25 cellular contexts compared by ENCODE assay signal in the genomic region with DNA sequence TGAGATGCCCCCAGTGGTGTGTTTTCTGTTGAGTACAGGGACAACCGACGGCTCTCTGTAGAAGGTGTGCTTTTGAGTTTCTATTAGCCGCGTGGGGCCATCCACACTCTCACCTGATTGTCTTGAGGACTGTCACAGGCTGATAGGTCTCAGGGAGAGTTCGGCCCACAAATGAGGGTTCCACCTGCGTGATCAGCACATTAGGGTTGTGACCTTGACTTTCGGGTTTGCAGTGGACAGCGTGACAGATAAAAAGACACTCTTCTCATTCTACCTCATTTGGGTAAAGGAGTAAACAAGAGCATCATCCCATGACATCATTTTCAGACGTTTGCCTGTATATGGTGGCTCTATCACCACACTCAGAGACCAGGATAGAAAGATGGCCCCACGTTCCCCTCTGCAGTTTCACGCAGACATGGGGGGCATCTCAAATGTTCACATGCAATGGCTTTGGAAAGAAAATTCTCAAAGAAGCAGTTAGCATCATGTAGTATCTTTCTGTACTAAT.
"Had no signal": no experiment of that assay in that cellular context is flagged by ENCODE, and none has a peak within 500 bp of the region (broad histone marks: within the 10 kb centered on the region; RNA-seq: fewer than 3 reads in every experiment).

No MANE protein-coding gene starts in this region.

- H3K9me3 ChIP-seq: gastroesophageal sphincter, lower lobe of right lung, upper lobe of left lung, vagina had no signal

- ATAC-seq: activated CD8-positive, alpha-beta memory T cell treated with anti-CD3 and anti-CD28 coated beads, Interleukin-2, amount 10 ng/mL, durations not matched to agents 7 days and 5 days; activated CD8-positive, alpha-beta T cell treated with anti-CD3 and anti-CD28 coated beads, Interleukin-2, amount 10 ng/mL, durations not matched to agents 7 days and 5 days; activated naive CD8-positive, alpha-beta T cell treated with anti-CD3 and anti-CD28 coated beads, Interleukin-2, amount 50 U/mL, for 24 hours; gastroesophageal sphincter; lower lobe of right lung; natural killer cell treated with Interleukin-12 subunit alpha and Interleukin-12 subunit beta and Interleukin-15 and Interleukin-18, amount 100 ng/mL, for 72 hours; sciatic nerve; stimulated activated effector memory CD8-positive, alpha-beta T cell treated with anti-CD3 and anti-CD28 coated beads, Interleukin-12 subunit alpha, Interleukin-12 subunit beta, amount 100 ng/mL, for 72 hours; stimulated activated naive CD8-positive, alpha-beta T cell treated with anti-CD3 and anti-CD28 coated beads, Interleukin-15, amount 100 ng/mL, for 72 hours; WTC11 had no signal

- H3K36me3 ChIP-seq: gastroesophageal sphincter, lower lobe of right lung, upper lobe of left lung, vagina had no signal

- H3K27me3 ChIP-seq: gastroesophageal sphincter, upper lobe of left lung, vagina had no signal

- H3K4me1 ChIP-seq: vagina had no signal

- H3K4me3 ChIP-seq: gastroesophageal sphincter, lower lobe of right lung, skin epidermis, upper lobe of left lung, vagina had no signal

- H3K27ac ChIP-seq: gastroesophageal sphincter, lower lobe of right lung, skin epidermis, upper lobe of left lung, vagina had no signal

- DNase-seq: activated CD8-positive, alpha-beta memory T cell treated with anti-CD3 and anti-CD28 coated beads, Interleukin-2, amount 10 ng/mL, durations not matched to agents 7 days and 5 days; activated CD8-positive, alpha-beta T cell treated with anti-CD3 and anti-CD28 coated beads, Interleukin-2, amount 10 ng/mL, durations not matched to agents 7 days and 5 days; activated naive CD8-positive, alpha-beta T cell treated with anti-CD3 and anti-CD28 coated beads, Interleukin-2, amount 50 U/mL, for 24 hours; activated T-cell treated with anti-CD3 and anti-CD28 coated beads, Interleukin-2, amount 50 U/mL, for 48 hours; amygdala; caudate nucleus; hypothalamus; immature natural killer cell; kidney; lower lobe of right lung; mesenchymal stem cell; posterior cingulate gyrus; stimulated activated CD4-positive, alpha-beta T cell treated with anti-CD3 and anti-CD28 coated beads, Interleukin-4, amount 100 ng/mL, for 24 hours; stimulated activated naive CD8-positive, alpha-beta T cell treated with anti-CD3 and anti-CD28 coated beads, Interleukin-15, amount 100 ng/mL, for 72 hours; substantia nigra; T-helper 2 cell; upper lobe of left lung had no signal

- FAIRE-seq: endothelial cell of umbilical vein, kidney had no signal
